Comparison of ENCODE assay signal across 30 cellular contexts in the genomic region with DNA sequence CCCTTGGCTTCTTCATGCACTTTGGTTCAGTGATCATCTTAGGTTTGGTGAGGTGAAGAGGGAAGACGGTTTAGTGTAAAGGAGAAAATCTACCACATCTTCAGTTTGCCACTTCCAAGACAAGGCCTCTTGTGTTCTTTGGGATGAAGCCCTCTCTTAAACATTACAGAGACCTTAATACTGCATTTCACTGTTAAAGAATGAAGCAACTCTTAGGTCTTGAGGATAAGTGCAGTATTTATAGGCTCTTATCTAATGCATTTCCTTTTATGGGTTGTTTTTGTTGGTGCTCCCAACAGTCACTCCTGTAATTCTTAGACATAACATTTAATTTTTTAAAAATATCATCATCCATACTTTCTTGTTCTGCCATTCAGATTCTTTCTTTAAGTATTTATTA.
DNase-seq lines count a peak whose midpoint lies in the region; ATAC-seq and TF ChIP-seq lines count a peak whose summit lies in the region.
"Had no signal": no experiment of that assay in that cellular context is flagged by ENCODE, and none has a peak within 500 bp of the region (broad histone marks: within the 10 kb centered on the region; RNA-seq: fewer than 3 reads in every experiment).

No MANE protein-coding gene starts in this region.

- ATAC-seq in GM18861 (IDR thresholded peaks at IDR 0.05; ENCODE audit: unreplicated experiment): no peak
- no peak for ATAC-seq in HG02571 (IDR thresholded peaks at IDR 0.05; ENCODE audit: unreplicated experiment)
- no peak for ATAC-seq in HG02678 (IDR thresholded peaks at IDR 0.05; ENCODE audit: unreplicated experiment)
- ATAC-seq: activated CD8-positive, alpha-beta memory T cell treated with anti-CD3 and anti-CD28 coated beads, Interleukin-2, amount 10 ng/mL, durations not matched to agents 7 days and 5 days; activated T-cell treated with anti-CD3 and anti-CD28 coated beads, Interleukin-2, amount 50 U/mL, for 72 hours; foreskin keratinocyte; HepG2 had no signal

- no peak overlapping the region for H3K4me3 ChIP-seq in BLaER1 treated with 17β-estradiol and CSF1 and Interleukin-3, amounts not matched to agents 10 nM and 100 nM
- H3K4me3 ChIP-seq in HUES6 (ENCODE audit: low read depth, low read length) (no peak overlapping the region), coronary artery (no peak overlapping the region), mesodermal cell (ENCODE audit: extremely low read depth, insufficient read depth, low read length, poor library complexity, severe bottlenecking) (no peak overlapping the region)
- H3K4me3 ChIP-seq: dorsolateral prefrontal cortex, GM23248, heart right ventricle, testis had no signal

- WGBS in mesodermal cell (ENCODE audit: insufficient coverage in 2 of 2), 2 experiments: 80% methylated on average over 1 of the region's 1 CpG; no CpG with 5 or more reads in 1 of the 2 experiments

- H3K4me2 ChIP-seq in BLaER1 treated with 17β-estradiol and CSF1 and Interleukin-3, amounts not matched to agents 10 nM and 100 nM: peak overlapping the region in 9 of 11 experiments; percentile 7 to 60 (median 55); a peak in 16 of 22 replicates

- H3K27ac ChIP-seq in BLaER1 treated with 17β-estradiol and CSF1 and Interleukin-3, amounts not matched to agents 10 nM and 100 nM: peak overlapping the region in 4 of 11 experiments; percentile 0 to 53 (median 38); a peak in 6 of 22 replicates
- H3K27ac ChIP-seq in HUES6 (ENCODE audit: low read depth, low read length) (peak overlapping the region; percentile 92; the same call in 1 of the 2 replicates), coronary artery (peak overlapping the region; percentile 33 to 57), mesodermal cell (ENCODE audit: low read depth, low read length, severe bottlenecking) (peak overlapping the region; percentile 71)
- H3K27ac ChIP-seq: C4-2B, dorsolateral prefrontal cortex, foreskin keratinocyte, GM23248, RWPE1, testis had no signal

- peaks cover 0 to 37% (median 25%) of the 10 kb centered on the region in 10 experiments; a peak in 13 of 20 replicates for H3K4me1 ChIP-seq in BLaER1 treated with 17β-estradiol and CSF1 and Interleukin-3, amounts not matched to agents 10 nM and 100 nM
- H3K4me1 ChIP-seq in HUES6 (ENCODE audit: control insufficient read depth, insufficient read depth, low read length) (peaks cover 31% of the 10 kb centered on the region), mesodermal cell (ENCODE audit: control insufficient read depth, insufficient read depth, low read length, poor library complexity, severe bottlenecking) (peaks cover 22% of the 10 kb centered on the region)
- H3K4me1 ChIP-seq: foreskin keratinocyte, testis had no signal

- H4K20me1 ChIP-seq in BLaER1 treated with 17β-estradiol and CSF1 and Interleukin-3, amounts not matched to agents 10 nM and 100 nM: no peaks in the 10 kb centered on the region

- TF ChIP-seq CTCF in coronary artery (IDR thresholded peaks at IDR 0.05): no peak

- no peaks in the 10 kb centered on the region; a peak in 1 of 22 replicates for H3K9me3 ChIP-seq in BLaER1 treated with 17β-estradiol and CSF1 and Interleukin-3, amounts not matched to agents 10 nM and 100 nM (replicated peaks in 1 of 11)
- H3K9me3 ChIP-seq in HUES6 (ENCODE audit: control insufficient read depth, insufficient read depth, low read depth, low read length) (no peaks in the 10 kb centered on the region), mesodermal cell (ENCODE audit: control insufficient read depth, low read length) (no peaks in the 10 kb centered on the region)
- H3K9me3 ChIP-seq: heart right ventricle, testis had no signal

- no peak overlapping the region for H3K9ac ChIP-seq in BLaER1 treated with 17β-estradiol and CSF1 and Interleukin-3, amounts not matched to agents 10 nM and 100 nM
- H3K9ac ChIP-seq in HUES6 (ENCODE audit: low read length): no peak overlapping the region
- H3K9ac ChIP-seq: GM23248 had no signal

- no peaks in the 10 kb centered on the region for H3K36me3 ChIP-seq in BLaER1 treated with 17β-estradiol and CSF1 and Interleukin-3, amounts not matched to agents 10 nM and 100 nM
- H3K36me3 ChIP-seq in HUES6 (ENCODE audit: control insufficient read depth, insufficient read depth, low read length) (no peaks in the 10 kb centered on the region), mesodermal cell (ENCODE audit: control insufficient read depth, insufficient read depth, low read length) (peaks cover 6% of the 10 kb centered on the region)

- no peak for DNase-seq in coronary artery (ENCODE audit: low spot score)
- no peak for DNase-seq in NCI-H1105 (lab: John Stamatoyannopoulos, UW)
- DNase-seq: activated CD4-positive, alpha-beta T cell treated with anti-CD3 and anti-CD28 coated beads, Interleukin-2, amount 10 ng/mL, durations not matched to agents 7 days and 5 days; activated CD8-positive, alpha-beta memory T cell treated with anti-CD3 and anti-CD28 coated beads, Interleukin-2, amount 10 ng/mL, durations not matched to agents 7 days and 5 days; activated naive CD4-positive, alpha-beta T cell treated with anti-CD3 and anti-CD28 coated beads for 36 hours; activated T-cell treated with anti-CD3 and anti-CD28 coated beads, Interleukin-2, amount 50 U/mL, for 72 hours; amygdala; caudate nucleus; dorsolateral prefrontal cortex; foreskin keratinocyte; GM23248; heart right ventricle; naive B cell; NCI-H1092 treated with DMSO at 0.1 percent for 48 hours; NCI-H2029; NCI-H446; NCI-H82; retina; stimulated activated CD4-positive, alpha-beta T cell treated with anti-CD3 and anti-CD28 coated beads, Interleukin-4, amount 100 ng/mL, for 24 hours; stimulated activated naive CD4-positive, alpha-beta T cell treated with Interleukin-2 at 50 U/mL for 16 hours; testis had no signal

- no peaks in the 10 kb centered on the region for H3K27me3 ChIP-seq in BLaER1 treated with 17β-estradiol and CSF1 and Interleukin-3, amounts not matched to agents 10 nM and 100 nM
- H3K27me3 ChIP-seq in HUES6 (ENCODE audit: control insufficient read depth, insufficient read depth, low read length): no peaks in the 10 kb centered on the region
- H3K27me3 ChIP-seq: dorsolateral prefrontal cortex, foreskin keratinocyte, heart right ventricle, testis had no signal
